In genomic region chr3:45412731-45413130, GRCh38 we compare ENCODE assay signal across 21 cellular contexts.
"Had no signal": no experiment of that assay in that cellular context is flagged by ENCODE, and none has a peak within 500 bp of the region (broad histone marks: within the 10 kb centered on the region; RNA-seq: fewer than 3 reads in every experiment).

No MANE protein-coding gene starts in this region.

- H3K9me3 ChIP-seq: neutrophil, tibial nerve, vagina had no signal

- H3K27ac ChIP-seq: epithelial cell of prostate, neutrophil, tibial nerve, vagina had no signal

- H3K9me3 Mint-ChIP-seq: activated T-helper 1 cell treated with anti-CD3 and anti-CD28 coated beads, Interleukin-12 subunit alpha, Interleukin-12 subunit beta, Interleukin-2, Interleukin-4 antibody, amounts not matched to agents 30 ng/mL and 10 ng/mL and 1 ng/mL, durations not matched to agents 14 hours and 24 hours and 36 hours; dendritic cell treated with granulocyte-macrophage colony-stimulating factor and Interleukin-4, amounts not matched to agents 40 ng/mL and 50 ng/mL, for 4 days; T-helper 2 cell treated with Interferon-gamma antibody and Interleukin-4, amounts not matched to agents 5 μg/mL and 100 μg/mL, for 36 hours had no signal

- H3K4me3 Mint-ChIP-seq: activated naive CD8-positive, alpha-beta T cell treated with anti-CD3 and anti-CD28 coated beads, Interleukin-2, amount 10 ng/mL, durations not matched to agents 7 days and 5 days; activated T-helper 1 cell treated with anti-CD3 and anti-CD28 coated beads, Interleukin-12 subunit alpha, Interleukin-12 subunit beta, Interleukin-2, Interleukin-4 antibody, amounts not matched to agents 30 ng/mL and 10 ng/mL and 1 ng/mL, durations not matched to agents 14 hours and 24 hours and 36 hours; dendritic cell treated with granulocyte-macrophage colony-stimulating factor and Interleukin-4, amounts not matched to agents 40 ng/mL and 50 ng/mL, for 4 days; mesothelial cell of epicardium; T-helper 2 cell treated with Interferon-gamma antibody and Interleukin-4, amounts not matched to agents 5 μg/mL and 100 μg/mL, for 36 hours had no signal

- H3K36me3 ChIP-seq: vagina had no signal

- ATAC-seq: activated CD4-positive, CD25-positive, alpha-beta regulatory T cell treated with anti-CD3 and anti-CD28 coated beads, Interleukin-2, amount 50 U/mL, for 24 hours had no signal

- H3K4me1 Mint-ChIP-seq: mesothelial cell of epicardium had no signal

- DNase-seq: activated naive CD8-positive, alpha-beta T cell treated with anti-CD3 and anti-CD28 coated beads, Interleukin-2, amount 10 ng/mL, durations not matched to agents 7 days and 5 days; anterior cingulate cortex; cerebellar nuclear complex; effector memory CD4-positive, alpha-beta T cell; foreskin melanocyte; head of caudate nucleus; kidney glomerular epithelial cell; stimulated activated CD4-positive, alpha-beta T cell treated with anti-CD3 and anti-CD28 coated beads, Interleukin-15, amount 100 ng/mL, for 24 hours; stimulated activated CD4-positive, alpha-beta T cell treated with anti-CD3 and anti-CD28 coated beads, Interleukin-4, amount 100 ng/mL, for 1 hour; stimulated activated naive CD4-positive, alpha-beta T cell; substantia nigra had no signal

- H3K4me3 ChIP-seq: lung, tibial nerve, vagina had no signal

- H3K27ac Mint-ChIP-seq: activated naive CD8-positive, alpha-beta T cell treated with anti-CD3 and anti-CD28 coated beads, Interleukin-2, amount 10 ng/mL, durations not matched to agents 7 days and 5 days; activated T-helper 1 cell treated with anti-CD3 and anti-CD28 coated beads, Interleukin-12 subunit alpha, Interleukin-12 subunit beta, Interleukin-2, Interleukin-4 antibody, amounts not matched to agents 30 ng/mL and 10 ng/mL and 1 ng/mL, durations not matched to agents 14 hours and 24 hours and 36 hours; dendritic cell treated with granulocyte-macrophage colony-stimulating factor and Interleukin-4, amounts not matched to agents 40 ng/mL and 50 ng/mL, for 4 days; mesothelial cell of epicardium; T-helper 2 cell treated with Interferon-gamma antibody and Interleukin-4, amounts not matched to agents 5 μg/mL and 100 μg/mL, for 36 hours had no signal

- H3K27me3 ChIP-seq: neutrophil, tibial nerve, vagina had no signal

- H3K27me3 Mint-ChIP-seq: activated naive CD8-positive, alpha-beta T cell treated with anti-CD3 and anti-CD28 coated beads, Interleukin-2, amount 10 ng/mL, durations not matched to agents 7 days and 5 days; dendritic cell treated with granulocyte-macrophage colony-stimulating factor and Interleukin-4, amounts not matched to agents 40 ng/mL and 50 ng/mL, for 4 days had no signal
